Comparison of ENCODE assay signal across 12 cellular contexts in the genomic region with DNA sequence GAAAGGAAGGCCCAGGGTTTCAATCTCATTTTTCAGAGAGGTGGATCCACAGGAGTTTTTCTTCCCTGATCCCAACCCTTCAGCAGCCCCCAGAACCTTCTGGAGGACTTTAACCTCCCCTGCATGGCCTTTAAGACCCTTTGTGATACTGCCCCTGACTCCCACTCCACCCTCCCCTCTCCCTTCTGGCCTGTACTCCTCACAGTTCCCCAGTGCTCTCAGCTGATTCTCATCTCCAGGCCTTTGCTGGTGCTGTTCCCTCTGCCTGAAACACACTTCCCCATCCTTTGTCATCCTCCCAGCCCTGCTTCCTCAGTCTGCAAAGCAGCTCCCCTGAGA. TPM values are rescaled to one million over a fixed set of nuclear protein-coding genes. Genes with fewer than 3 reads are reported as not detected.
DNase-seq lines count a peak whose midpoint lies in the region; ATAC-seq and TF ChIP-seq lines count a peak whose summit lies in the region.
"Had no signal": no experiment of that assay in that cellular context is flagged by ENCODE, and none has a peak within 500 bp of the region (broad histone marks: within the 10 kb centered on the region; RNA-seq: fewer than 3 reads in every experiment).

No MANE protein-coding gene starts in this region.

- no peak for ATAC-seq in GM21786 (IDR thresholded peaks at IDR 0.05; ENCODE audit: unreplicated experiment)
- ATAC-seq in GM19455 (IDR thresholded peaks at IDR 0.05; ENCODE audit: unreplicated experiment): no peak
- ATAC-seq in GM19035 (IDR thresholded peaks at IDR 0.05; ENCODE audit: unreplicated experiment): no peak

- H2AFZ ChIP-seq in OCI-LY3 (ENCODE audit: low read depth, low read length): 0 out of 2 replicates have a peak overlapping the region, but pooled peaks have one; percentile 8

- H3K27me3 ChIP-seq in OCI-LY3 (ENCODE audit: low read depth, low read length): peaks cover 21% of the 10 kb centered on the region
- no peaks in the 10 kb centered on the region for H3K27me3 ChIP-seq in ectodermal cell (ENCODE audit: control insufficient read depth, insufficient read depth, low read length, poor library complexity, severe bottlenecking)
- H3K27me3 ChIP-seq in mucosa of rectum (ENCODE audit: control insufficient read depth in 2 of 2, insufficient read depth in 2 of 2, low read length in 2 of 2): no peaks in the 10 kb centered on the region

- no peaks in the 10 kb centered on the region for H3K36me3 ChIP-seq in OCI-LY3 (replicated peaks; ENCODE audit: low read depth, low read length)
- H3K36me3 ChIP-seq in ectodermal cell (ENCODE audit: control insufficient read depth, insufficient read depth, low read length): peaks cover 10% of the 10 kb centered on the region
- H3K36me3 ChIP-seq in mucosa of rectum (ENCODE audit: control insufficient read depth in 2 of 2, insufficient read depth in 2 of 2, low read length in 2 of 2): peaks cover 3 to 5% of the 10 kb centered on the region in 2 donors

- H3K4me1 ChIP-seq in OCI-LY3 (ENCODE audit: low read length) (0 out of 2 replicates have a peak, but pooled peaks cover 3% of the 10 kb centered on the region), ectodermal cell (ENCODE audit: control insufficient read depth, insufficient read depth, low read length) (peaks cover 19% of the 10 kb centered on the region), mucosa of rectum (ENCODE audit: control insufficient read depth in 2 of 2, insufficient read depth in 2 of 2, low read length in 2 of 2) (peaks cover 28 to 32% of the 10 kb centered on the region in 2 donors)

- H3K9me3 ChIP-seq in OCI-LY3 (ENCODE audit: insufficient read depth, low read length) (no peaks in the 10 kb centered on the region), ectodermal cell (ENCODE audit: control insufficient read depth, low read length) (no peaks in the 10 kb centered on the region), mucosa of rectum (ENCODE audit: control insufficient read depth in 2 of 2, low read length in 2 of 2) (peaks cover 0 to 4% of the 10 kb centered on the region in 2 donors)

- no peak overlapping the region for H3K9ac ChIP-seq in OCI-LY3 (ENCODE audit: low read length)
- H3K9ac ChIP-seq in mucosa of rectum (ENCODE audit: low read depth in 1 of 2, low read length in 2 of 2): peak overlapping the region; percentile 24 to 44

- no peak overlapping the region for H3K4me2 ChIP-seq in OCI-LY3 (ENCODE audit: low read length)

- DNase-seq in substantia nigra (lab: John Stamatoyannopoulos, UW) (no peak), NCI-H82 (lab: John Stamatoyannopoulos, UW) (no peak)
- DNase-seq: activated CD4-positive, CD25-positive, alpha-beta regulatory T cell; activated naive CD4-positive, alpha-beta T cell treated with Interleukin-2 at 50 U/mL for 16 hours; Calu3; NCI-H1048 had no signal

- no peaks in the 10 kb centered on the region for H3K79me2 ChIP-seq in OCI-LY3 (ENCODE audit: low read length)

- no peak overlapping the region for H3K27ac ChIP-seq in OCI-LY3 (ENCODE audit: low read length)
- H3K27ac ChIP-seq in ectodermal cell (ENCODE audit: insufficient read depth, low read depth, low read length, poor library complexity, severe bottlenecking): peak overlapping the region; percentile 86
- H3K27ac ChIP-seq in mucosa of rectum (ENCODE audit: low read depth in 2 of 2, low read length in 2 of 2): peak overlapping the region; percentile 86 to 87
- H3K27ac ChIP-seq in substantia nigra (ENCODE audit: low read depth, low read length, poor library complexity, severe bottlenecking): peak overlapping the region; percentile 94

- TF ChIP-seq CTCF in OCI-LY3 (IDR thresholded peaks at IDR 0.05; ENCODE audit: low read depth, low read length): no peak

- no peak overlapping the region for H3K4me3 ChIP-seq in OCI-LY3 (ENCODE audit: low read length)
- H3K4me3 ChIP-seq in ectodermal cell (ENCODE audit: insufficient read depth, low read depth, low read length): no peak overlapping the region
- H3K4me3 ChIP-seq in mucosa of rectum (ENCODE audit: low read length in 2 of 2): no peak overlapping the region

- H4K20me1 ChIP-seq in OCI-LY3 (ENCODE audit: insufficient read depth, low read length): no peaks in the 10 kb centered on the region

RNA-seq across cellular contexts. Expression of a gene that starts 18.5 kb away (rescaled TPM):
- 9.1 TPM for polyA plus RNA-seq in ectodermal cell (2013, experiment 1 of 4)
- polyA plus RNA-seq in ectodermal cell (2013, experiment 2 of 4): 12.3 TPM
- polyA plus RNA-seq in ectodermal cell (2013, experiment 3 of 4): 9.7 TPM
- 11.2 TPM for polyA plus RNA-seq in ectodermal cell (2013, experiment 4 of 4)
